ENCODE assay signal across 15 cellular contexts in genomic region chr3:161322781-161323568, GRCh38.
DNase-seq lines count a peak whose midpoint lies in the region; ATAC-seq and TF ChIP-seq lines count a peak whose summit lies in the region.
"Had no signal": no experiment of that assay in that cellular context is flagged by ENCODE, and none has a peak within 500 bp of the region (broad histone marks: within the 10 kb centered on the region; RNA-seq: fewer than 3 reads in every experiment).

No MANE protein-coding gene starts in this region.

- no peak overlapping the region for H3K27ac ChIP-seq in coronary artery
- H3K27ac ChIP-seq in RWPE1 = no peak overlapping the region

- CTCF ChIA-PET in RWPE1 (lab: Yijun Ruan, JAX) = interaction anchor here (0.6 kb wide), 1 partner anchor 697 kb away, joined by 4 read pairs; no protein-coding TSS in a partner anchor

- H3K4me3 ChIP-seq in coronary artery = no peak overlapping the region
- H3K4me3 ChIP-seq: GM23338 had no signal

- ATAC-seq in HG02759 (IDR thresholded peaks at IDR 0.05; ENCODE audit: unreplicated experiment) = no peak
- ATAC-seq: CD8-positive, alpha-beta T cell; GM23338 had no signal

- peak; percentile 3 for DNase-seq in NCI-H510A treated with DMSO at 0.1 percent for 48 hours (lab: John Stamatoyannopoulos, UW)
- no peak for DNase-seq in NCI-H510A (lab: John Stamatoyannopoulos, UW)
- peak; percentile 50 for DNase-seq in COLO829 (ENCODE audit: low spot score)
- peak; percentile 20 for DNase-seq in NCI-H774 (lab: John Stamatoyannopoulos, UW)
- peak; percentile 6 for DNase-seq in foreskin melanocyte
- DNase-seq in coronary artery (ENCODE audit: low spot score) = no peak
- no peak for DNase-seq in RWPE1 (ENCODE audit: low spot score)
- DNase-seq: CD8-positive, alpha-beta T cell; DMS 273 treated with DMSO at 0.1 percent for 48 hours; DMS79 treated with DMSO at 0.1 percent for 48 hours; EL; GDM1; H7 had no signal

- POLR2A ChIA-PET in RWPE1 (lab: Yijun Ruan, JAX; ENCODE audit: low non-redundant PET) = no interaction called here

- TF ChIP-seq CTCF in coronary artery (IDR thresholded peaks at IDR 0.05) (no peak), RWPE1 (conservative IDR thresholded peaks at IDR 0.05; ENCODE audit: low read depth) (no peak)

Comparison
In these comparisons a context has a peak if more than half of its experiments do, and no peak if none do; other contexts are left out.
1. DNase-seq: peak in NCI-H510A treated with DMSO at 0.1 percent for 48 hours (single experiment), COLO829 (single experiment), NCI-H774 (single experiment) and foreskin melanocyte (single experiment); none in NCI-H510A (single experiment), coronary artery (single experiment) and RWPE1 (single experiment).